24 cellular contexts compared by ENCODE assay signal in the genomic region with DNA sequence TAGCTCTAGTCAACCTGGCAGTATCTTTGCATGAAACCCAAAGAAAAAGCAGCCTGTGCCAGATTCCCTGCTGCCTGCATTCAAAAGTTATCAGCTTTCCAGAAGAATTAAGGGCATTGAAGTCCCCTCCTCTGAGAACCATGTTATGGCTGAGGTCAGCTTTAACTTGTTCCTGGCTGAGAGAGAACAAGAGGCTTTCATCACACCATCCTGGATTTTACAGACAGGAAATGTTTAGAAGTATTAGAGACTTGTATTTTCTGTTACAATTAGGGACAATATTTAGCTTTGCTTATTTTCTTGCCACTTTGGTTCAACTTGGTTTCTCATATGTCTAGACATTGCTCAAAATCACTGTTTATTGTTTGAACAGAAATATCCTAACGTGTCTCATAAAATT.
DNase-seq lines count a peak whose midpoint lies in the region; ATAC-seq, FAIRE-seq and TF ChIP-seq lines count a peak whose summit lies in the region.
"Had no signal": no experiment of that assay in that cellular context is flagged by ENCODE, and none has a peak within 500 bp of the region (broad histone marks: within the 10 kb centered on the region; RNA-seq: fewer than 3 reads in every experiment).

No MANE protein-coding gene starts in this region.

- H3K4me3 ChIP-seq in ACC112 (ENCODE audit: low read depth, low read length): no peak overlapping the region
- no peak overlapping the region for H3K4me3 ChIP-seq in endothelial cell of umbilical vein (replicated peaks in 1 of 3; ENCODE audit: insufficient read depth in 1 of 3, low read depth in 1 of 3, low read length in 3 of 3)
- H3K4me3 ChIP-seq: K562, SJSA1 had no signal

- no peak for ATAC-seq in omental fat pad (ENCODE audit: low FRiP score)
- ATAC-seq in T-helper 17 cell: no peak
- ATAC-seq: K562, Right ventricle myocardium inferior had no signal

- H3K4me2 ChIP-seq in endothelial cell of umbilical vein (ENCODE audit: insufficient read depth, low read length): no peak overlapping the region

- intact Hi-C loops in endothelial cell of umbilical vein (cut with micrococcal nuclease): no loop called here

- H3K9ac ChIP-seq in endothelial cell of umbilical vein (replicated peaks; ENCODE audit: extremely low read depth, insufficient read depth, low read length): no peak overlapping the region

- H3K4me1 Mint-ChIP-seq in neural crest cell: peaks cover 30% of the 10 kb centered on the region
- no peaks in the 10 kb centered on the region for H3K4me1 Mint-ChIP-seq in T-helper 17 cell
- H3K4me1 Mint-ChIP-seq: CD8-positive, alpha-beta memory T cell had no signal

- CTCF ChIA-PET in endothelial cell of umbilical vein (lab: Charles Lee): interaction anchor here (1.1 kb wide), 1 partner anchor 239 kb away, joined by 4 read pairs; a partner anchor contains a TSS

- H3K27me3 Mint-ChIP-seq in neural crest cell (ENCODE audit: low read depth): no peaks in the 10 kb centered on the region
- peaks cover 44% of the 10 kb centered on the region for H3K27me3 Mint-ChIP-seq in T-helper 17 cell

- POLR2A ChIA-PET in endothelial cell of umbilical vein (lab: Charles Lee): no interaction called here

- H2AFZ ChIP-seq in ACC112 (ENCODE audit: low read length, unreplicated experiment): peak overlapping the region; percentile 35
- H2AFZ ChIP-seq in endothelial cell of umbilical vein (ENCODE audit: low read depth, low read length): peak overlapping the region; percentile 41

- DNase-seq in NCI-H69 (lab: John Stamatoyannopoulos, UW) (peak; percentile 46), endothelial cell of umbilical vein (ENCODE audit: low read depth, low spot score) (peak; percentile 71), neural crest cell (ENCODE audit: low read depth, low spot score) (no peak), NCI-H1105 treated with DMSO at 0.1 percent for 48 hours (lab: John Stamatoyannopoulos, UW) (no peak), omental fat pad (ENCODE audit: low spot score) (no peak), ecto neural progenitor cell (ENCODE audit: low spot score) (no peak), T-helper 17 cell (no peak)
- DNase-seq: Calu3; CD8-positive, alpha-beta memory T cell; DMS153; MM.1S; NCI-H1092; NCI-H1436 treated with DMSO at 0.1 percent for 48 hours; NCI-H2081; NCI-H2171; NCI-H526; OCI-M1 had no signal

- H3K27ac ChIP-seq in ACC112 (ENCODE audit: low read depth, low read length): no peak overlapping the region
- no peak overlapping the region for H3K27ac ChIP-seq in endothelial cell of umbilical vein (ENCODE audit: insufficient read depth, low read depth, low read length)
- H3K27ac ChIP-seq: C4-2B, SJSA1 had no signal

- H3K4me3 Mint-ChIP-seq in neural crest cell (no peak overlapping the region), T-helper 17 cell (no peak overlapping the region)
- H3K4me3 Mint-ChIP-seq: CD8-positive, alpha-beta memory T cell had no signal

- H3K9me3 Mint-ChIP-seq in neural crest cell: no peaks in the 10 kb centered on the region
- H3K9me3 Mint-ChIP-seq: CD8-positive, alpha-beta memory T cell had no signal

- H3K27me3 ChIP-seq in ACC112 (ENCODE audit: insufficient read depth, low read length) (no peaks in the 10 kb centered on the region), endothelial cell of umbilical vein (ENCODE audit: control insufficient read depth in 2 of 2, insufficient read depth in 2 of 2, low read length in 2 of 2) (no peaks in the 10 kb centered on the region)
- H3K27me3 ChIP-seq: SJSA1 had no signal

- H3K36me3 Mint-ChIP-seq in neural crest cell (ENCODE audit: low read depth) (no peaks in the 10 kb centered on the region), T-helper 17 cell (ENCODE audit: low read depth) (no peaks in the 10 kb centered on the region)
- H3K36me3 Mint-ChIP-seq: CD8-positive, alpha-beta memory T cell had no signal

- H3K79me2 ChIP-seq in ACC112 (ENCODE audit: control insufficient read depth, insufficient read depth, low read length, unreplicated experiment) (no peaks in the 10 kb centered on the region), endothelial cell of umbilical vein (ENCODE audit: control insufficient read depth, insufficient read depth, low read length) (no peaks in the 10 kb centered on the region)

- TF ChIP-seq POLR2A in endothelial cell of umbilical vein (IDR thresholded peaks at IDR 0.05; ENCODE audit: low read depth, low read length): no peak

- TF ChIP-seq CTCF in endothelial cell of umbilical vein (IDR thresholded peaks at IDR 0.05; ENCODE audit: extremely low read depth in 1 of 2, insufficient read depth in 1 of 2, low read depth in 1 of 2, low read length in 2 of 2) (no peak), neural crest cell (conservative IDR thresholded peaks at IDR 0.05) (no peak), omental fat pad (IDR thresholded peaks at IDR 0.05) (no peak)

- no peaks in the 10 kb centered on the region for H4K20me1 ChIP-seq in endothelial cell of umbilical vein (replicated peaks; ENCODE audit: control insufficient read depth, extremely low read depth, insufficient read depth, low read length)

- H3K4me1 ChIP-seq in ACC112 (ENCODE audit: control insufficient read depth, insufficient read depth, low read length, unreplicated experiment) (peaks cover 24% of the 10 kb centered on the region), endothelial cell of umbilical vein (ENCODE audit: control insufficient read depth, extremely low read depth, insufficient read depth, low read length) (no peaks in the 10 kb centered on the region)
- H3K4me1 ChIP-seq: SJSA1 had no signal

- no peaks in the 10 kb centered on the region for H3K36me3 ChIP-seq in ACC112 (ENCODE audit: insufficient read depth, low read length)
- no peaks in the 10 kb centered on the region for H3K36me3 ChIP-seq in endothelial cell of umbilical vein (ENCODE audit: control insufficient read depth in 2 of 2, extremely low read depth in 1 of 2, insufficient read depth in 2 of 2, low read length in 2 of 2)
- H3K36me3 ChIP-seq: SJSA1 had no signal

- H3K9me3 ChIP-seq in endothelial cell of umbilical vein (replicated peaks; ENCODE audit: control insufficient read depth, insufficient read depth, low read length): no peaks in the 10 kb centered on the region
- no peaks in the 10 kb centered on the region for H3K9me3 ChIP-seq in T-helper 17 cell (ENCODE audit: control insufficient read depth, low read length, poor library complexity, severe bottlenecking)
- H3K9me3 ChIP-seq: SJSA1 had no signal

- BruUV-seq in endothelial cell of umbilical vein (replicated peaks; lab: Mats Ljungman, UMichigan): no TSS peak

- dilution Hi-C loops in endothelial cell of umbilical vein (cut with MboI; ENCODE audit: extremely low pct_ligation_motif_present, low sequenced_read_pairs): no loop called here

- H3K9me1 ChIP-seq in endothelial cell of umbilical vein (replicated peaks; ENCODE audit: control insufficient read depth, extremely low read depth, insufficient read depth, low read length): no peaks in the 10 kb centered on the region

- H3K27ac Mint-ChIP-seq in neural crest cell (ENCODE audit: unreplicated experiment) (peak overlapping the region; percentile 75), T-helper 17 cell (no peak overlapping the region)
- H3K27ac Mint-ChIP-seq: CD8-positive, alpha-beta memory T cell had no signal

- no peak for FAIRE-seq in endothelial cell of umbilical vein (lab: Jason Lieb, UNC)
- FAIRE-seq: G401.6, GM12892, K562 had no signal

TF ChIP-seq in endothelial cell of umbilical vein, 7 proteins besides CTCF, POLR2A, EP300 and RAD21:
- TF ChIP-seq FOS (IDR thresholded peaks at IDR 0.05; ENCODE audit: borderline replicate concordance, insufficient read depth, low read length) (no peak), GATA2 (IDR thresholded peaks at IDR 0.05; ENCODE audit: insufficient read depth, insufficient read length, low read depth, low read length) (no peak), JUN (IDR thresholded peaks at IDR 0.05; ENCODE audit: borderline replicate concordance, insufficient read depth, insufficient read length, low read depth) (no peak), EZH2 (IDR thresholded peaks at IDR 0.05; ENCODE audit: borderline replicate concordance, low read depth, low read length, severe bottlenecking) (no peak), MYC (IDR thresholded peaks at IDR 0.05; ENCODE audit: low read depth, low read length) (no peak), POLR2AphosphoS5 (IDR thresholded peaks at IDR 0.05; ENCODE audit: insufficient read depth, low read depth, low read length) (no peak)
- TF ChIP-seq, protein P1, sequence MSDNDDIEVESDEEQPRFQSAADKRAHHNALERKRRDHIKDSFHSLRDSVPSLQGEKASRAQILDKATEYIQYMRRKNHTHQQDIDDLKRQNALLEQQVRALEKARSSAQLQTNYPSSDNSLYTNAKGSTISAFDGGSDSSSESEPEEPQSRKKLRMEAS (IDR thresholded peaks at IDR 0.05; ENCODE audit: insufficient read depth, insufficient read length): no peak

Comparison
In these comparisons a context has a peak if more than half of its experiments do, and no peak if none do; other contexts are left out.
1. DNase-seq: peak in NCI-H69 (single experiment) and endothelial cell of umbilical vein (single experiment); none in neural crest cell (single experiment), NCI-H1105 treated with DMSO at 0.1 percent for 48 hours (single experiment), omental fat pad (single experiment), ecto neural progenitor cell (single experiment) and T-helper 17 cell (0 of 3).